ENCODE assay signal across 16 cellular contexts in the genomic region with DNA sequence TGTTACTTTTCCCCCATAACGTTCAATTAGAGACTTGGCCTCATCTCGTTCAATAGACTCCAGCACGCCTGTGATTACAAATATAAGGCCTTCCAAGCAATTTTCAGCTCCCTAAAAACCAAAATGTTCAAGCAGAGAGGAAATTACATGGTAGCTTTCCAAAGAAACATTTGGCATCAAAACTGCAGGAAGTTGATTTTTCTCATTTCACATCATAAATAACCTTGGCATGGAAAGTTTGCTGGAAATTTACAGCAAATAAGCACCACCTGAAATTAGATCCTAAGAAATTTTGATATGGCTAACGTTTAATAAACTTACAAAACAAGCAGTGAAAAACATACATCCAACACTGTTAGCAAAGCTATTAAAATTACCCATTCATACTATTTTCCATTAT.
"Had no signal": no experiment of that assay in that cellular context is flagged by ENCODE, and none has a peak within 500 bp of the region (broad histone marks: within the 10 kb centered on the region; RNA-seq: fewer than 3 reads in every experiment).

No MANE protein-coding gene starts in this region.

- DNase-seq: activated CD4-positive, alpha-beta memory T cell treated with anti-CD3 and anti-CD28 coated beads, Interleukin-2, amount 10 ng/mL, durations not matched to agents 7 days and 5 days; activated CD4-positive, alpha-beta T cell treated with anti-CD3 and anti-CD28 coated beads for 48 hours; activated CD8-positive, alpha-beta memory T cell treated with anti-CD3 and anti-CD28 coated beads, Interleukin-2, amount 10 ng/mL, durations not matched to agents 7 days and 5 days; activated naive CD8-positive, alpha-beta T cell treated with anti-CD3 and anti-CD28 coated beads, Interleukin-2, amount 10 ng/mL, durations not matched to agents 7 days and 5 days; body of pancreas; gastrocnemius medialis; head of caudate nucleus; left ventricle myocardium superior; mesenchymal stem cell; mucosa of descending colon; naive thymus-derived CD4-positive, alpha-beta T cell; stimulated activated naive B cell treated with anti-CD40 and anti-IgM and Interleukin-4, amounts not matched to agents 10 μg/mL and 1 μg/mL and 100 μg/mL, for 72 hours; SW 1271; thyroid gland had no signal

- FAIRE-seq: colon, endometrium had no signal
